Comparison of ENCODE assay signal across 8 cellular contexts in genomic region chr1:230753586-230754251, GRCh38. TPM values are rescaled to one million over a fixed set of nuclear protein-coding genes. Genes with fewer than 3 reads are reported as not detected.
A peak's percentile ranks its signal among the peaks of the same experiment; 100 is the strongest.
DNase-seq lines count a peak whose midpoint lies in the region; ATAC-seq and TF ChIP-seq lines count a peak whose summit lies in the region.

No MANE protein-coding gene starts in this region.

- peaks cover 76% of the 10 kb centered on the region for H3K4me1 Mint-ChIP-seq in nephron progenitor cell

- H3K36me3 ChIP-seq in MG63 = no peaks in the 10 kb centered on the region

- H3K27ac Mint-ChIP-seq in nephron progenitor cell = peak overlapping the region; percentile 25

- no peaks in the 10 kb centered on the region for H3K36me3 Mint-ChIP-seq in nephron progenitor cell (ENCODE audit: low read depth)

- no peaks in the 10 kb centered on the region for H3K27me3 Mint-ChIP-seq in nephron progenitor cell (ENCODE audit: low read depth, poor library complexity)

- ATAC-seq in HG03457 (IDR thresholded peaks at IDR 0.05; ENCODE audit: unreplicated experiment) = peak; percentile 47
- peak; percentile 72 for ATAC-seq in esophagus mucosa
- ATAC-seq in GM19452 (IDR thresholded peaks at IDR 0.05; ENCODE audit: unreplicated experiment) = no peak

- H3K4me3 ChIP-seq in MG63 = no peak overlapping the region

- DNase-seq in CD1c-positive myeloid dendritic cell (ENCODE audit: extremely low spot score) = peak; percentile 9
- DNase-seq in RPMI8226 = peak; percentile 36
- DNase-seq in nephron progenitor cell = peak; percentile 59
- DNase-seq in OCI-M2 (lab: John Stamatoyannopoulos, UW; ENCODE audit: unreplicated experiment) = no peak
- no peak for DNase-seq in MG63

- no peak for TF ChIP-seq CTCF in nephron progenitor cell (IDR thresholded peaks at IDR 0.05)

- H3K27me3 ChIP-seq in MG63 = no peaks in the 10 kb centered on the region

- no peaks in the 10 kb centered on the region for H3K9me3 Mint-ChIP-seq in nephron progenitor cell

- peak overlapping the region; percentile 44 for H3K4me3 Mint-ChIP-seq in nephron progenitor cell

- no peaks in the 10 kb centered on the region for H3K9me3 ChIP-seq in MG63

RNA-seq across cellular contexts. Expression of gene CAPN9, which starts 6.5 kb away (rescaled TPM):
- total RNA-seq in esophagus mucosa = not detected
- total RNA-seq in MG63 (2014; rRNA removed; shearing (Covaris generic); ENCODE audit: low replicate concordance) = not detected in 2 replicates

RNA-seq across cellular contexts. Expression of gene AGT, which starts 39.8 kb away (rescaled TPM):
- 0.12 TPM for total RNA-seq in esophagus mucosa
- total RNA-seq in MG63 (2014; rRNA removed; shearing (Covaris generic); ENCODE audit: low replicate concordance) = not detected in 2 replicates

Comparison
In these comparisons a context has a peak if more than half of its experiments do, and no peak if none do; other contexts are left out.
1. DNase-seq: peak in CD1c-positive myeloid dendritic cell (single experiment), RPMI8226 (single experiment) and nephron progenitor cell (single experiment); none in OCI-M2 (single experiment) and MG63 (single experiment).